Comparison of ENCODE assay signal across 25 cellular contexts in the genomic region with DNA sequence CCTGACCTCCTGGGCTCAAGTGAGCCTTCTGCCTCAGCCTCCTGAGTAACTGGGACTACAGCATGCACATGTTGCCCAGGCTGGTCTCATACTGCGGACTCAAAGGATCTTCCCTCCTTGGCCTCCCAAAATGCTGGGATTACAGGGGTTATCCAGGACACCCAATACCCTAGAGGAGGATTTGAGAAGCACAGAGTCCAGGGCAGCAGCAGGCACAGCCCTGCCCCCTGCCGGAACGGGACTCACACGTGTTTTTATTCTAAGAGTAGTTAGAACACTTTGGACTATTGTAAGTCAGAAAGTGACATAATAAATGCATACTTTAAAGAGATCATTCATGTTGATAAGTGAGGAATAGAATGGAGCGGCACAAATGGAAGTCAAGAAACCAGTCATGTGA.
"Had no signal": no experiment of that assay in that cellular context is flagged by ENCODE, and none has a peak within 500 bp of the region (broad histone marks: within the 10 kb centered on the region; RNA-seq: fewer than 3 reads in every experiment).

No MANE protein-coding gene starts in this region.

- ATAC-seq: activated T-cell treated with anti-CD3 and anti-CD28 coated beads, Interleukin-2, amount 50 U/mL, for 72 hours; gastroesophageal sphincter; left cardiac atrium; mucosa of descending colon; right lobe of liver; stimulated activated naive CD8-positive, alpha-beta T cell treated with anti-CD3 and anti-CD28 coated beads, Interleukin-15, amount 100 ng/mL, for 72 hours had no signal

- H3K4me1 ChIP-seq: gastroesophageal sphincter, right lobe of liver, suprapubic skin had no signal

- H3K27ac Mint-ChIP-seq: activated naive CD4-positive, alpha-beta T cell treated with anti-CD3 and anti-CD28 coated beads, Interleukin-2, amount 10 ng/mL, durations not matched to agents 7 days and 5 days; activated T-cell treated with anti-CD3 and anti-CD28 coated beads, Interleukin-2, amount 50 U/mL, for 72 hours; memory B cell; stimulated activated naive CD8-positive, alpha-beta T cell treated with anti-CD3 and anti-CD28 coated beads, Interleukin-15, amount 100 ng/mL, for 72 hours; T-helper 2 cell treated with Interferon-gamma antibody and Interleukin-4, amounts not matched to agents 5 μg/mL and 100 μg/mL, for 36 hours had no signal

- H3K4me3 ChIP-seq: coronary artery, gastroesophageal sphincter, mucosa of descending colon, right lobe of liver, skin epidermis, suprapubic skin, tibial nerve had no signal

- H3K36me3 ChIP-seq: gastroesophageal sphincter, right lobe of liver, suprapubic skin, tibial nerve had no signal

- H3K9me3 Mint-ChIP-seq: neural crest cell; stimulated activated naive CD8-positive, alpha-beta T cell treated with anti-CD3 and anti-CD28 coated beads, Interleukin-15, amount 100 ng/mL, for 72 hours had no signal

- H3K4me1 Mint-ChIP-seq: activated naive CD4-positive, alpha-beta T cell treated with anti-CD3 and anti-CD28 coated beads, Interleukin-2, amount 10 ng/mL, durations not matched to agents 7 days and 5 days; memory B cell; stimulated activated naive CD8-positive, alpha-beta T cell treated with anti-CD3 and anti-CD28 coated beads, Interleukin-15, amount 100 ng/mL, for 72 hours had no signal

- H3K27me3 Mint-ChIP-seq: activated naive CD4-positive, alpha-beta T cell treated with anti-CD3 and anti-CD28 coated beads, Interleukin-2, amount 10 ng/mL, durations not matched to agents 7 days and 5 days; memory B cell; stimulated activated naive CD8-positive, alpha-beta T cell treated with anti-CD3 and anti-CD28 coated beads, Interleukin-15, amount 100 ng/mL, for 72 hours had no signal

- H3K27ac ChIP-seq: coronary artery, epithelial cell of prostate, gastroesophageal sphincter, right lobe of liver, skin epidermis, suprapubic skin, tibial nerve had no signal

- H3K36me3 Mint-ChIP-seq: activated naive CD4-positive, alpha-beta T cell treated with anti-CD3 and anti-CD28 coated beads, Interleukin-2, amount 10 ng/mL, durations not matched to agents 7 days and 5 days; memory B cell had no signal

- H3K27me3 ChIP-seq: right lobe of liver, suprapubic skin, tibial nerve had no signal

- H3K4me3 Mint-ChIP-seq: activated naive CD4-positive, alpha-beta T cell treated with anti-CD3 and anti-CD28 coated beads, Interleukin-2, amount 10 ng/mL, durations not matched to agents 7 days and 5 days; activated T-cell treated with anti-CD3 and anti-CD28 coated beads, Interleukin-2, amount 50 U/mL, for 72 hours; memory B cell; neural crest cell; stimulated activated naive CD8-positive, alpha-beta T cell treated with anti-CD3 and anti-CD28 coated beads, Interleukin-15, amount 100 ng/mL, for 72 hours; T-helper 2 cell treated with Interferon-gamma antibody and Interleukin-4, amounts not matched to agents 5 μg/mL and 100 μg/mL, for 36 hours had no signal

- DNase-seq: activated CD4-positive, alpha-beta T cell treated with anti-CD3 and anti-CD28 coated beads for 4 hours; activated CD4-positive, alpha-beta T cell treated with anti-CD3 and anti-CD28 coated beads, Interleukin-2, amount 50 U/mL, for 48 hours; activated CD4-positive, CD25-positive, alpha-beta regulatory T cell; activated effector memory CD4-positive, alpha-beta T cell treated with anti-CD3 and anti-CD28 coated beads, Interleukin-2, amount 50 U/mL, for 16 hours; activated naive CD4-positive, alpha-beta T cell treated with anti-CD3 and anti-CD28 coated beads, Interleukin-2, amount 10 ng/mL, durations not matched to agents 7 days and 5 days; activated T-cell treated with anti-CD3 and anti-CD28 coated beads, Interleukin-2, amount 50 U/mL, for 72 hours; amygdala; cerebellar nuclear complex; head of caudate nucleus; islet precursor cell; left cardiac atrium; mucosa of descending colon; occipital lobe; right lobe of liver; stimulated activated CD4-positive, alpha-beta T cell treated with anti-CD3 and anti-CD28 coated beads, Interleukin-1b, Interleukin-23, amount 100 ng/mL, for 48 hours; stimulated activated naive CD8-positive, alpha-beta T cell treated with anti-CD3 and anti-CD28 coated beads, Interleukin-15, amount 100 ng/mL, for 72 hours had no signal
